22 cellular contexts compared by ENCODE assay signal in genomic region chr10:118246340-118247247, GRCh38.
A peak's percentile ranks its signal among the peaks of the same experiment; 100 is the strongest.
DNase-seq lines count a peak whose midpoint lies in the region; ATAC-seq and TF ChIP-seq lines count a peak whose summit lies in the region.
"Had no signal": no experiment of that assay in that cellular context is flagged by ENCODE, and none has a peak within 500 bp of the region (broad histone marks: within the 10 kb centered on the region; RNA-seq: fewer than 3 reads in every experiment).

No MANE protein-coding gene starts in this region.

- TF ChIP-seq RAD21 in SK-N-SH (IDR thresholded peaks at IDR 0.05; ENCODE audit: low read length): no peak

- no peaks in the 10 kb centered on the region for H3K27me3 ChIP-seq in SK-N-SH (ENCODE audit: insufficient read depth)

- peaks cover 10% of the 10 kb centered on the region for H3K4me1 Mint-ChIP-seq in glutamatergic neuron (ENCODE audit: low read depth, unreplicated experiment)
- H3K4me1 Mint-ChIP-seq: CD8-positive, alpha-beta memory T cell had no signal

- no peak overlapping the region for H2AFZ ChIP-seq in SK-N-SH (ENCODE audit: low read depth)

- POLR2A ChIA-PET in SK-N-SH (lab: Yijun Ruan, JAX): no interaction called here

- no peak overlapping the region for H3K27ac ChIP-seq in SK-N-SH (ENCODE audit: low read depth in 2 of 2, low read length in 1 of 2)
- H3K27ac ChIP-seq: ascending aorta, gastrocnemius medialis, SK-N-MC, transverse colon, WERI-Rb-1 had no signal

- peaks cover 1% of the 10 kb centered on the region for H3K9me3 Mint-ChIP-seq in glutamatergic neuron (ENCODE audit: unreplicated experiment)
- H3K9me3 Mint-ChIP-seq: activated naive CD4-positive, alpha-beta T cell treated with anti-CD3 and anti-CD28 coated beads, Interleukin-2, amount 50 U/mL, for 72 hours; CD8-positive, alpha-beta memory T cell; memory B cell; T-helper 2 cell treated with Interferon-gamma antibody and Interleukin-4, amounts not matched to agents 5 μg/mL and 100 μg/mL, for 36 hours had no signal

- no peak for TF ChIP-seq CTCF in glutamatergic neuron (IDR thresholded peaks at IDR 0.05; ENCODE audit: partially characterized antibody, unreplicated experiment)
- TF ChIP-seq CTCF in GM20000 (IDR thresholded peaks at IDR 0.05; ENCODE audit: extremely low read depth, missing control alignments): no peak
- TF ChIP-seq CTCF in SK-N-SH (IDR thresholded peaks at IDR 0.05): no peak

- H3K9me2 ChIP-seq in SK-N-SH: no peaks in the 10 kb centered on the region

- no peak overlapping the region for H3K4me3 ChIP-seq in SK-N-SH (ENCODE audit: low read depth in 2 of 2, low read length in 1 of 2)
- H3K4me3 ChIP-seq: ascending aorta, gastrocnemius medialis, SK-N-MC, transverse colon had no signal

- peak overlapping the region; percentile 77 for H3K27ac Mint-ChIP-seq in glutamatergic neuron (ENCODE audit: unreplicated experiment)
- H3K27ac Mint-ChIP-seq: activated naive CD4-positive, alpha-beta T cell treated with anti-CD3 and anti-CD28 coated beads, Interleukin-2, amount 50 U/mL, for 72 hours; CD8-positive, alpha-beta memory T cell; memory B cell; T-helper 2 cell treated with Interferon-gamma antibody and Interleukin-4, amounts not matched to agents 5 μg/mL and 100 μg/mL, for 36 hours had no signal

- no peak for TF ChIP-seq EP300 in SK-N-SH (IDR thresholded peaks at IDR 0.05; ENCODE audit: borderline replicate concordance in 1 of 2, low read depth in 1 of 2, low read length in 1 of 2)

- no peaks in the 10 kb centered on the region for H4K20me1 ChIP-seq in SK-N-SH (ENCODE audit: insufficient read depth)

- H3K9ac ChIP-seq in SK-N-SH: no peak overlapping the region

- ATAC-seq in GM21381 (IDR thresholded peaks at IDR 0.05; ENCODE audit: unreplicated experiment): no peak
- ATAC-seq: activated naive CD4-positive, alpha-beta T cell treated with anti-CD3 and anti-CD28 coated beads, Interleukin-2, amount 50 U/mL, for 72 hours; gastrocnemius medialis; right cardiac atrium had no signal

- no peaks in the 10 kb centered on the region for H3K36me3 Mint-ChIP-seq in glutamatergic neuron (ENCODE audit: unreplicated experiment)
- H3K36me3 Mint-ChIP-seq: activated naive CD4-positive, alpha-beta T cell treated with anti-CD3 and anti-CD28 coated beads, Interleukin-2, amount 50 U/mL, for 72 hours; CD8-positive, alpha-beta memory T cell; memory B cell had no signal

- CTCF ChIA-PET in SK-N-SH (lab: Yijun Ruan, JAX): interaction anchor here (1.3 kb wide), 1 partner anchor 10 kb away, joined by 3 read pairs; no protein-coding TSS in a partner anchor

- H3K4me2 ChIP-seq in SK-N-SH: no peak overlapping the region

- peaks cover 3% of the 10 kb centered on the region for H3K27me3 Mint-ChIP-seq in glutamatergic neuron (ENCODE audit: unreplicated experiment)

- H3K36me3 ChIP-seq in SK-N-SH (replicated peaks in 1 of 2; ENCODE audit: control insufficient read depth in 1 of 2, insufficient read depth in 2 of 2, low read length in 1 of 2): no peaks in the 10 kb centered on the region
- H3K36me3 ChIP-seq: ascending aorta, gastrocnemius medialis, transverse colon, WERI-Rb-1 had no signal

- peak overlapping the region; percentile 43 for H3K4me3 Mint-ChIP-seq in glutamatergic neuron (ENCODE audit: unreplicated experiment)
- H3K4me3 Mint-ChIP-seq: CD8-positive, alpha-beta memory T cell; memory B cell; T-helper 2 cell treated with Interferon-gamma antibody and Interleukin-4, amounts not matched to agents 5 μg/mL and 100 μg/mL, for 36 hours had no signal

- H3K9me3 ChIP-seq in SK-N-SH: no peaks in the 10 kb centered on the region
- H3K9me3 ChIP-seq: ascending aorta, gastrocnemius medialis, transverse colon had no signal

- no peaks in the 10 kb centered on the region for H3F3A ChIP-seq in SK-N-SH (replicated peaks; ENCODE audit: insufficient read depth)

- H3K4me1 ChIP-seq in SK-N-SH (ENCODE audit: control insufficient read depth in 1 of 2, insufficient read depth in 2 of 2, low read depth in 1 of 2, low read length in 1 of 2): peaks cover 0 to under 1% of the 10 kb centered on the region in 2 experiments; a peak in 1 of 4 replicates
- H3K4me1 ChIP-seq: gastrocnemius medialis, transverse colon had no signal

- peak; percentile 38 for DNase-seq in ELF-1 (ENCODE audit: low read depth, low spot score)
- DNase-seq in NCI-H1417 treated with DMSO at 0.1 percent for 48 hours (lab: John Stamatoyannopoulos, UW): peak; percentile 23
- DNase-seq in NCI-H748 treated with DMSO at 0.1 percent for 48 hours (lab: John Stamatoyannopoulos, UW): peak; percentile 45
- no peak for DNase-seq in glutamatergic neuron
- no peak for DNase-seq in nucleus accumbens (lab: John Stamatoyannopoulos, UW)
- DNase-seq in GM20000 (ENCODE audit: low spot score): no peak
- DNase-seq in SK-N-SH: no peak
- DNase-seq: CD8-positive, alpha-beta memory T cell; cerebellar nuclear complex; gastrocnemius medialis; NCI-H1694 treated with DMSO at 0.1 percent for 48 hours; right cardiac atrium; stimulated activated CD4-positive, alpha-beta T cell treated with anti-CD3 and anti-CD28 coated beads, Interleukin-12 subunit alpha, Interleukin-12 subunit beta, amount 100 ng/mL, for 4 hours; stimulated activated CD4-positive, alpha-beta T cell treated with anti-CD3 and anti-CD28 coated beads, Interleukin-4, amount 100 ng/mL, for 4 hours; transverse colon; WERI-Rb-1 had no signal

- no peaks in the 10 kb centered on the region for H3K79me2 ChIP-seq in SK-N-SH (ENCODE audit: insufficient read depth)

- 54% methylated on average over 19 of the region's 19 CpGs for WGBS in SK-N-SH (ENCODE audit: low lambda C conversion rate)

TF ChIP-seq in SK-N-SH, 30 proteins besides CTCF, POLR2A, EP300 and RAD21:
- TF ChIP-seq, protein P1, sequence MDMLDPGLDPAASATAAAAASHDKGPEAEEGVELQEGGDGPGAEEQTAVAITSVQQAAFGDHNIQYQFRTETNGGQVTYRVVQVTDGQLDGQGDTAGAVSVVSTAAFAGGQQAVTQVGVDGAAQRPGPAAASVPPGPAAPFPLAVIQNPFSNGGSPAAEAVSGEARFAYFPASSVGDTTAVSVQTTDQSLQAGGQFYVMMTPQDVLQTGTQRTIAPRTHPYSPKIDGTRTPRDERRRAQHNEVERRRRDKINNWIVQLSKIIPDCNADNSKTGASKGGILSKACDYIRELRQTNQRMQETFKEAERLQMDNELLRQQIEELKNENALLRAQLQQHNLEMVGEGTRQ (IDR thresholded peaks at IDR 0.05; ENCODE audit: borderline replicate concordance, low read depth, low read length): no peak
- TF ChIP-seq FOXM1 (IDR thresholded peaks at IDR 0.05; ENCODE audit: low read depth): no peak
- TF ChIP-seq MEF2A (IDR thresholded peaks at IDR 0.05; ENCODE audit: borderline replicate concordance, low read depth): no peak

Comparison
In these comparisons a context has a peak if more than half of its experiments do, and no peak if none do; other contexts are left out.
1. DNase-seq: peak in ELF-1 (single experiment), NCI-H1417 treated with DMSO at 0.1 percent for 48 hours (single experiment) and NCI-H748 treated with DMSO at 0.1 percent for 48 hours (single experiment); none in glutamatergic neuron (single experiment), nucleus accumbens (0 of 56), GM20000 (single experiment) and SK-N-SH (single experiment).